In genomic region chr20:44544178-44544719, GRCh38 we compare ENCODE assay signal across 1 cellular context.
TF ChIP-seq lines count a peak whose summit lies in the region.

No MANE protein-coding gene starts in this region.

TF ChIP-seq in K562, 482 proteins besides CTCF, POLR2A, EP300 and RAD21 (continued from another document):
- TF ChIP-seq L3MBTL2 (IDR thresholded peaks at IDR 0.05) (peak; percentile 80), SP1 (CRISPR knock-in tag; IDR thresholded peaks at IDR 0.05) (no peak)
